8 cellular contexts compared by ENCODE assay signal in the genomic region with DNA sequence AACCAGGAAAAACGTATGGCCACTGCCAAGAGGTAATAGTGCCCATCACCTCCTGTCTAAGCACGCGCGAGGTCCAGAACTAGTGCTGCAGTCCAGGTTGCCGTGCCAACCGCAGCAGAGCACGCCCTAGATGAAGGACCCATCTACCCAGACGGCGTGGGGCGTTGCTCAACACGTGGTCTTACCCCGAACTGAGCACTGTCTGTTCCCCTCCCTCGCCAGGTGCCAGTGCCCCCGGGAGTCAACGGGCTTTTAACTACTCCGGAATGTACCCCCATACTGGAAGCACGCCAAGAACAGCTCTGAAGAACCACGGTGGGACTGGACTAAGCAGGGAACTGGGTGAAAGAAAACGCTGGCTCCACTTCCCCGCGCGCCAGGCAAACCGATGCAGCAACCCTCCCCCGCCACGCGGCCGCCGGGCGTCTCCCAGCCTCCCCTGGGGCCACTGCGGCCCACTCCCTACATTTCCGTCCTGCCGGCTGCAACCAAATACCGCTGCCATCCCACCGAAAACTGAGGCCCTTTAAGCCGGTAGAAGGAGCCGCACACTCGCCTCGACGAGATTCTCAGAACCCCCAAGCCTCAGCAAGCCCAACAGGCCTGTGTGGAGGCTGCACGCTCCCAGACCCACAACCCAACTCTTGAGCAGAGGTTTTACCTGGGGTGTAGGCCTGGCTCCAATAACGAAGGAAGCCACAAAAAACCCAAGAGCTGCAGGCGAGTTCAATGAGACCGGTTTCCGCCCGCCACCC. TPM values are rescaled to one million over a fixed set of nuclear protein-coding genes. Genes with fewer than 3 reads are reported as not detected.
DNase-seq lines count a peak whose midpoint lies in the region; ATAC-seq, FAIRE-seq and TF ChIP-seq lines count a peak whose summit lies in the region.

Gene HSPA8 (minus strand): TSS at position 734 of the 755 bp plus-strand sequence. CDS start 812 bp downstream, outside the sequence.

- POLR2A ChIA-PET in activated B cell treated with CpG ODN at 0.5 μM for 24 hours (lab: Charles Lee): interaction anchor here (0.6 to 2.6 kb wide), 32 partner anchors 8 to 1976 kb away, joined by 3 to 30 read pairs (median 4); partner anchors contain the start of genes SC5D and ZNF202

- H3K4me3 ChIP-seq in cardiac fibroblast (replicated peaks in 1 of 2; ENCODE audit: low read depth in 2 of 2, low read length in 2 of 2) (peak within 1 kb of the TSS; percentile 97 to 98), keratinocyte (ENCODE audit: control insufficient read depth in 2 of 3, extremely low read depth in 1 of 3, insufficient read depth in 2 of 3, low read depth in 1 of 3, low read length in 3 of 3) (peak within 1 kb of the TSS; percentile 98 to 100 (median 99))

- no peak for FAIRE-seq in keratinocyte (lab: Jason Lieb, UNC)

- H3K4me2 ChIP-seq in keratinocyte (ENCODE audit: control insufficient read depth, extremely low read depth, insufficient read depth, low read depth, low read length): peak within 1 kb of the TSS; percentile 96

- CTCF ChIA-PET in activated B cell treated with CpG ODN at 0.5 μM for 24 hours (lab: Charles Lee): interaction anchor here (1.0 to 1.3 kb wide), 3 partner anchors 7 to 186 kb away, joined by 3 to 4 read pairs (median 3); no protein-coding TSS in a partner anchor

- H2AFZ ChIP-seq in keratinocyte (ENCODE audit: control insufficient read depth, low read length): peak within 1 kb of the TSS; percentile 95

- peak within 1 kb of the TSS; percentile 97 for H3K4me3 Mint-ChIP-seq in activated B cell treated with CpG ODN at 0.5 μM for 24 hours

- ATAC-seq in GM21717 (IDR thresholded peaks at IDR 0.05; ENCODE audit: unreplicated experiment) (peak; percentile 15), activated B cell treated with CpG ODN at 0.5 μM for 24 hours (ENCODE audit: low read depth) (peak; percentile 0)

- peak; percentile 82 for DNase-seq in NAMALWA (ENCODE audit: low spot score)
- DNase-seq in activated B cell treated with CpG ODN at 0.5 μM for 24 hours: no peak
- peak; percentile 70 for DNase-seq in cardiac fibroblast (ENCODE audit: low read depth in 2 of 2)
- DNase-seq in keratinocyte (ENCODE audit: low read depth, low spot score): peak; percentile 94
- peak; percentile 86 for DNase-seq in stimulated activated CD4-positive, alpha-beta T cell treated with anti-CD3 and anti-CD28 coated beads, Interleukin-15, amount 100 ng/mL, for 24 hours
- DNase-seq in CD1c-positive myeloid dendritic cell (ENCODE audit: extremely low spot score): no peak

- H3K27ac ChIP-seq in C4-2B (peak within 1 kb of the TSS; percentile 100), keratinocyte (ENCODE audit: control insufficient read depth, insufficient read depth, low read length) (peak within 1 kb of the TSS; percentile 99)

- H3K9me1 ChIP-seq in keratinocyte (ENCODE audit: control insufficient read depth, extremely low read depth, insufficient read depth, low read length): no peaks in the 10 kb centered on the region

- dilution Hi-C loops in keratinocyte (cut with MboI; ENCODE audit: extremely low pct_ligation_motif_present, low sequenced_read_pairs): no loop called here

- TF ChIP-seq CTCF in C4-2B (conservative IDR thresholded peaks at IDR 0.05) (no peak), activated B cell treated with CpG ODN at 0.5 μM for 24 hours (IDR thresholded peaks at IDR 0.05) (no peak), cardiac fibroblast (IDR thresholded peaks at IDR 0.05; ENCODE audit: low read depth, low read length) (no peak), keratinocyte (optimal IDR thresholded peaks at IDR 0.05 in 1 of 3, IDR thresholded peaks at IDR 0.05 in 1 of 3, conservative IDR thresholded peaks at IDR 0.05 in 1 of 3; ENCODE audit: extremely low read depth in 1 of 3, insufficient read depth in 2 of 3, low read length in 3 of 3) (no peak)

- peaks cover 31 to 47% of the 10 kb centered on the region in 2 experiments for H3K36me3 ChIP-seq in keratinocyte (ENCODE audit: control insufficient read depth in 2 of 2, extremely low read depth in 1 of 2, insufficient read depth in 2 of 2, low read length in 2 of 2)

- no peaks in the 10 kb centered on the region for H3K9me3 Mint-ChIP-seq in activated B cell treated with CpG ODN at 0.5 μM for 24 hours

- no peaks in the 10 kb centered on the region for H3K9me3 ChIP-seq in keratinocyte (ENCODE audit: control insufficient read depth, low read depth, low read length)

- H3K79me2 ChIP-seq in keratinocyte (ENCODE audit: control insufficient read depth, insufficient read depth, low read length): peaks cover 56% of the 10 kb centered on the region

- intact Hi-C loops in activated B cell treated with CpG ODN at 0.5 μM for 24 hours (cut with micrococcal nuclease): loop anchor here (1.0 to 10.0 kb wide), 10 partner anchors 9 to 1769 kb away; partner anchors contain the start of genes JHY, SC5D, SORL1 and SORL1-AS1

- H3K4me1 ChIP-seq in keratinocyte (ENCODE audit: control insufficient read depth, extremely low read depth, insufficient read depth, low read length): peaks cover 29% of the 10 kb centered on the region

- H3K27ac Mint-ChIP-seq in activated B cell treated with CpG ODN at 0.5 μM for 24 hours: peak within 1 kb of the TSS; percentile 100

- peak within 1 kb of the TSS; percentile 100 for H3K9ac ChIP-seq in keratinocyte (ENCODE audit: control insufficient read depth, extremely low read depth, insufficient read depth, low read length)

- H3K4me1 Mint-ChIP-seq in activated B cell treated with CpG ODN at 0.5 μM for 24 hours: peaks cover 76% of the 10 kb centered on the region

- no peaks in the 10 kb centered on the region for H3K27me3 Mint-ChIP-seq in activated B cell treated with CpG ODN at 0.5 μM for 24 hours

- peaks cover 39% of the 10 kb centered on the region for H4K20me1 ChIP-seq in keratinocyte (ENCODE audit: control insufficient read depth, extremely low read depth, insufficient read depth, low read length)

- no peaks in the 10 kb centered on the region for H3K27me3 ChIP-seq in keratinocyte (ENCODE audit: control insufficient read depth, extremely low read depth, insufficient read depth, low read length)

- peaks cover 68% of the 10 kb centered on the region for H3K36me3 Mint-ChIP-seq in activated B cell treated with CpG ODN at 0.5 μM for 24 hours (ENCODE audit: low read depth)

RNA-seq across cellular contexts. Expression of gene HSPA8, which starts in this region (rescaled TPM):
- 1,278 and 1,380 TPM in 2 replicates for total RNA-seq in activated B cell treated with CpG ODN at 0.5 μM for 24 hours
- polyA plus RNA-seq in keratinocyte: 2,567 to 3,596 TPM (median 3,207 TPM) in 3 replicates
- polyA plus RNA-seq in keratinocyte (2011; ENCODE audit: low read depth): 7,600 TPM
- polyA plus RNA-seq in keratinocyte (2011; cell fraction: cytosol; rRNA removed): 1,397 and 2,546 TPM in 2 replicates
- polyA plus RNA-seq in keratinocyte (2011; cell fraction: nucleus; rRNA removed): 2,037 and 2,525 TPM in 2 replicates
- polyA plus RNA-seq in keratinocyte (2012; ENCODE audit: low replicate concordance): 1,916 and 2,237 TPM in 2 replicates
- polyA minus RNA-seq in keratinocyte: 3,035 to 4,185 TPM (median 3,746 TPM) in 3 replicates
- 1,174 TPM for polyA minus RNA-seq in keratinocyte (2011; cell fraction: cytosol; rRNA and poly(A)+ RNA removed)
- 1,345 and 2,183 TPM in 2 replicates for polyA minus RNA-seq in keratinocyte (2011; cell fraction: nucleus; rRNA and poly(A)+ RNA removed)

Comparison
In these comparisons a context has a peak if more than half of its experiments do, and no peak if none do; other contexts are left out.
1. DNase-seq: peak in NAMALWA (single experiment), cardiac fibroblast (2 of 2), keratinocyte (single experiment) and stimulated activated CD4-positive, alpha-beta T cell treated with anti-CD3 and anti-CD28 coated beads, Interleukin-15, amount 100 ng/mL, for 24 hours (single experiment); none in activated B cell treated with CpG ODN at 0.5 μM for 24 hours (single experiment) and CD1c-positive myeloid dendritic cell (single experiment).